In the genomic region with DNA sequence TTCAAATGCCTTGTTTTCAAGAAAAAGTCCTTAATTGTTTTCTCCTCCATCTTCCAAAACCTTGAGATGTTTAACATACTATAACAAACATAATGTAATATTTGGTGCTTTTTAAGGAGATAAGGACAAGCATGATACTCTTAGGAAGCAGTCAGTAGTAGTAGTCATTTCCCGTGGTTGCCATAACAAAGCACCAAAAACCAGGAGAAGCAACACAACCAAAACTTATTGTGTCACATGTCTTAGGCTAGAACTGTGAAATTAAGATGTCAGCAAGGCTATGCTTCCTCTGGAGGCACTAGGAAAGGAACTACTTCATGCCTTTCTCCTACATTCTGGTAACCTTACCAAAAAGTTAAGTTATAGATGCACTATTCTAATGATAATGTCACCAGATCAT, we compare ENCODE assay signal across 7 cellular contexts.
"Had no signal": no experiment of that assay in that cellular context is flagged by ENCODE, and none has a peak within 500 bp of the region (broad histone marks: within the 10 kb centered on the region; RNA-seq: fewer than 3 reads in every experiment).

No MANE protein-coding gene starts in this region.

- H3K4me3 ChIP-seq: GM23248 had no signal

- H2AFZ ChIP-seq: GM23248 had no signal

- FAIRE-seq: H54, HepG2 had no signal

- ATAC-seq: HepG2 had no signal

- H3K9ac ChIP-seq: GM23248 had no signal

- DNase-seq: GM23248, GOT3, H9, HCEC 1CT, KBM-7 had no signal

- H3K27ac ChIP-seq: GM23248 had no signal
